In the genomic region with DNA sequence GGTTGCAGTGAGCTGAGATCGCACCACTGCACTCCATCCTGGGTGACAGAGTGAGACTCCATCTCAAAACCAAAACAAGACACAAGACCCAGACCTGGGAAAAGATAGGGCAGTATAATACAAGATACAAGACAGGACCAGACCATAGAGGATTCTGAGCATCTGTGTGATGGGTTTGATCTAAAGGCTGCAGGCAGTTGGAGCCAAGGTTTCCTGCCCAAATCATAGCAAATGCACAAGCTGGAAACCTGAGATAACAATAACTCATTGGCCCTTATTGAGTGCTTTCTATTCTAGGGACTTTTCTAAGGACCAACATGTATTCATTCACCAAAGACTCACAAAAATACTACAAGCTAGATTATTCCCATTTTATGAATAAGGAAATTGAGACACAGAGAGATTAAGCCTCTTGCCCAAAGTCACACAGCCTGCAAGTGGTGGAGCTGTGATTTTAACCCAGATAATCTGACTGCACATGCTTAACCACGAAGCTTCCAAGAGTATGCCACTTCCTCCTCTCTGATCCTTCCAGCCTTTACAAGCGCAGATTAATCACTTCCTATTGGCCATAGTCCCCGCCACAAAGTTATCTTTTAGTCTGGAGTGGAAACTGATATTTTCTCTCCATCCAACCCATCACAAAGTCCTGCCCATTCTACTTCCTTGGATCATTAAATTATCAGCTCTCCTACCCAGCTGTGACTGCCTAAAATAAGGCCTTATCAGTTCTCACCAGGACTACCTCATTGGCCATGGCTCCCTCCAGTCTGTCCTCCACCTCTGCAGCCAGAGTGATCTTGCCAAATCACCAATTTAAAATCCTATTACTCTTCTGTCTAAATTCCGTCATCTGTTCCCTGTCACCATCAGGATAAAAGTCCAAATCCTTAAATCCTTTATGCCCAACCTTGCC, we compare ENCODE assay signal across 15 cellular contexts.
DNase-seq lines count a peak whose midpoint lies in the region; TF ChIP-seq lines count a peak whose summit lies in the region.
"Had no signal": no experiment of that assay in that cellular context is flagged by ENCODE, and none has a peak within 500 bp of the region (broad histone marks: within the 10 kb centered on the region; RNA-seq: fewer than 3 reads in every experiment).

No MANE protein-coding gene starts in this region.

- no peaks in the 10 kb centered on the region for H3K4me1 ChIP-seq in colonic mucosa
- H3K4me1 ChIP-seq: testis had no signal

- H3K36me3 ChIP-seq in colonic mucosa = no peaks in the 10 kb centered on the region
- H3K36me3 ChIP-seq: right atrium auricular region had no signal

- no peaks in the 10 kb centered on the region for H3K9me3 ChIP-seq in colonic mucosa
- H3K9me3 ChIP-seq: right atrium auricular region, testis had no signal

- intact Hi-C loops in colonic mucosa (cut with DNase I) = no loop called here

- H3K4me3 ChIP-seq in colonic mucosa = no peak overlapping the region
- H3K4me3 ChIP-seq: GM23248, right atrium auricular region, testis had no signal

- no peaks in the 10 kb centered on the region for H3K27me3 ChIP-seq in colonic mucosa
- H3K27me3 ChIP-seq: right atrium auricular region, testis had no signal

- H3K27ac ChIP-seq in colonic mucosa = no peak overlapping the region
- H3K27ac ChIP-seq: GM23248, right atrium auricular region, testis had no signal

- DNase-seq in A172 (ENCODE audit: low spot score) (peak; percentile 22), HCEC 1CT (peak; percentile 7), OCI-M1 (lab: John Stamatoyannopoulos, UW) (peak; percentile 78), dermis blood vessel endothelial cell (peak; percentile 42), colonic mucosa (no peak), NAMALWA (ENCODE audit: low spot score) (no peak), iPS-NIHi11 (ENCODE audit: low spot score) (no peak)
- no peak for DNase-seq in stimulated activated CD4-positive, alpha-beta T cell treated with anti-CD3 and anti-CD28 coated beads, Interleukin-4, amount 100 ng/mL, for 1 hour
- DNase-seq: activated CD4-positive, CD25-positive, alpha-beta regulatory T cell treated with anti-CD3 and anti-CD28 coated beads, Interleukin-2, amount 50 U/mL, for 72 hours; COR-L47; foreskin melanocyte; GM23248; NCI-H2227 treated with DMSO at 0.1 percent for 48 hours; testis had no signal

- no peak for TF ChIP-seq CTCF in colonic mucosa (IDR thresholded peaks at IDR 0.05)

- no peak overlapping the region for H3K9ac ChIP-seq in colonic mucosa (ENCODE audit: low read depth in 2 of 2, low read length in 2 of 2)
- H3K9ac ChIP-seq: GM23248 had no signal

Comparison
In these comparisons a context has a peak if more than half of its experiments do, and no peak if none do; other contexts are left out.
1. DNase-seq: peak in A172 (single experiment), HCEC 1CT (single experiment), OCI-M1 (single experiment) and dermis blood vessel endothelial cell (single experiment); none in colonic mucosa (single experiment), stimulated activated CD4-positive, alpha-beta T cell treated with anti-CD3 and anti-CD28 coated beads, Interleukin-4, amount 100 ng/mL, for 1 hour (single experiment), NAMALWA (single experiment) and iPS-NIHi11 (single experiment).